18 cellular contexts compared by ENCODE assay signal in genomic region chr1:66493731-66494130, GRCh38. TPM values are rescaled to one million over a fixed set of nuclear protein-coding genes. Genes with fewer than 3 reads are reported as not detected.
A peak's percentile ranks its signal among the peaks of the same experiment; 100 is the strongest.
DNase-seq lines count a peak whose midpoint lies in the region; FAIRE-seq and TF ChIP-seq lines count a peak whose summit lies in the region.
"Had no signal": no experiment of that assay in that cellular context is flagged by ENCODE, and none has a peak within 500 bp of the region (broad histone marks: within the 10 kb centered on the region; RNA-seq: fewer than 3 reads in every experiment).

No MANE protein-coding gene starts in this region.

- H3K27ac Mint-ChIP-seq in astrocyte (ENCODE audit: unreplicated experiment): no peak overlapping the region
- H3K27ac Mint-ChIP-seq: CD4-positive, alpha-beta T cell had no signal

- H3K4me2 ChIP-seq in GM23248 (ENCODE audit: unreplicated experiment) (peak overlapping the region; percentile 40), astrocyte (ENCODE audit: low read length) (no peak overlapping the region), trophoblast cell (ENCODE audit: low read length) (no peak overlapping the region)

- no peak overlapping the region for H2BK12ac ChIP-seq in trophoblast cell (ENCODE audit: low read length)

- no peak overlapping the region for H4K8ac ChIP-seq in trophoblast cell (ENCODE audit: low read depth, low read length)

- H2AK5ac ChIP-seq in trophoblast cell (ENCODE audit: low read length): no peak overlapping the region

- H3K9me3 ChIP-seq in GM23248 (ENCODE audit: low read depth): no peaks in the 10 kb centered on the region
- H3K9me3 ChIP-seq in astrocyte (ENCODE audit: insufficient read depth, low read depth, low read length): no peaks in the 10 kb centered on the region
- H3K9me3 ChIP-seq in trophoblast cell (ENCODE audit: insufficient read depth, low read depth, low read length): no peaks in the 10 kb centered on the region
- H3K9me3 ChIP-seq: BE2C, Caco-2 had no signal

- H3K9ac ChIP-seq in GM23248: no peak overlapping the region
- H3K9ac ChIP-seq in astrocyte (ENCODE audit: low read length): no peak overlapping the region
- H3K9ac ChIP-seq in trophoblast cell (ENCODE audit: low read length): no peak overlapping the region

- peaks cover 23% of the 10 kb centered on the region for H3K4me1 Mint-ChIP-seq in astrocyte (ENCODE audit: low read depth, unreplicated experiment)

- H3K23ac ChIP-seq in trophoblast cell (ENCODE audit: low read length): no peak overlapping the region

- no peak overlapping the region for H3K14ac ChIP-seq in trophoblast cell (ENCODE audit: low read length)

- in situ Hi-C loops in GM23248 (cut with MboI): no loop called here

- no peak overlapping the region for H4K91ac ChIP-seq in trophoblast cell (ENCODE audit: low read depth, low read length)

- no peak overlapping the region for H2BK120ac ChIP-seq in trophoblast cell (ENCODE audit: insufficient read depth, low read length, poor library complexity)

- H3F3A ChIP-seq in GM23248 (ENCODE audit: insufficient read depth): peaks cover 66% of the 10 kb centered on the region

- H3K79me1 ChIP-seq in trophoblast cell (ENCODE audit: low read length): no peaks in the 10 kb centered on the region

- H3K18ac ChIP-seq in trophoblast cell (ENCODE audit: low read length): no peak overlapping the region

- intact Hi-C loops in posterior vena cava (cut with DNase I): no loop called here

- H3K27ac ChIP-seq in GM23248 (peak overlapping the region; percentile 47), astrocyte (ENCODE audit: low read depth, low read length) (no peak overlapping the region), trophoblast cell (ENCODE audit: low read depth, low read length) (no peak overlapping the region)

- H3K36me3 Mint-ChIP-seq in astrocyte (ENCODE audit: low read depth, unreplicated experiment): no peaks in the 10 kb centered on the region

- DNase-seq in AG10803 (ENCODE audit: low read depth) (peak; percentile 93), GM23248 (peak; percentile 52), astrocyte (ENCODE audit: low read depth) (peak; percentile 41), kidney tubule cell (ENCODE audit: low spot score) (peak; percentile 6), posterior vena cava (ENCODE audit: low spot score) (no peak), DMS 273 treated with DMSO at 0.1 percent for 48 hours (lab: John Stamatoyannopoulos, UW) (no peak), trophoblast cell (no peak)
- DNase-seq: Caco-2; CD4-positive, alpha-beta T cell; DMS153; KBM-7; NCI-H1105 treated with DMSO at 0.1 percent for 48 hours; NCI-H1694 treated with DMSO at 0.1 percent for 48 hours; NCI-H510A treated with DMSO at 0.1 percent for 48 hours; NCI-H774; Right ventricle myocardium superior had no signal

- no peak overlapping the region for H2BK5ac ChIP-seq in trophoblast cell (ENCODE audit: low read depth, low read length, poor library complexity)

- H3K9me2 ChIP-seq in GM23248 (ENCODE audit: insufficient read depth): no peaks in the 10 kb centered on the region

- H3K79me2 ChIP-seq in GM23248 (ENCODE audit: insufficient read depth) (no peaks in the 10 kb centered on the region), astrocyte (ENCODE audit: insufficient read depth, low read length) (no peaks in the 10 kb centered on the region), trophoblast cell (ENCODE audit: control insufficient read depth, insufficient read depth, low read length, poor library complexity) (no peaks in the 10 kb centered on the region)

- H3K36me3 ChIP-seq in GM23248 (ENCODE audit: low read depth) (no peaks in the 10 kb centered on the region), astrocyte (ENCODE audit: insufficient read depth, low read length) (no peaks in the 10 kb centered on the region), trophoblast cell (ENCODE audit: control insufficient read depth in 1 of 2, insufficient read depth in 2 of 2, low read length in 2 of 2) (no peaks in the 10 kb centered on the region)
- H3K36me3 ChIP-seq: BE2C had no signal

- H3K4me3 Mint-ChIP-seq in astrocyte (ENCODE audit: unreplicated experiment): no peak overlapping the region
- H3K4me3 Mint-ChIP-seq: CD4-positive, alpha-beta T cell had no signal

- WGBS in GM23248 (ENCODE audit: low coverage in 1 of 2, low lambda C conversion rate in 2 of 2, missing lambda C conversion rate in 2 of 2), 2 experiments: 44 to 59% methylated on average over 2 of the region's 2 CpGs
- no CpG with 5 or more reads among the region's 2 CpGs for whole genome bisulfite sequencing in trophoblast cell (ENCODE audit: extremely low coverage, insufficient coverage, insufficient read length)

- H4K20me1 ChIP-seq in GM23248 (ENCODE audit: insufficient read depth) (no peaks in the 10 kb centered on the region), astrocyte (ENCODE audit: insufficient read depth, low read length) (no peaks in the 10 kb centered on the region)

- TF ChIP-seq CTCF in AG10803 (conservative IDR thresholded peaks at IDR 0.05; ENCODE audit: low read length) (no peak), astrocyte (IDR thresholded peaks at IDR 0.05; ENCODE audit: insufficient read depth, low read depth, low read length) (no peak)

- H3K27me3 ChIP-seq in GM23248 (replicated peaks; ENCODE audit: insufficient read depth) (no peaks in the 10 kb centered on the region), astrocyte (ENCODE audit: insufficient read depth, low read length) (no peaks in the 10 kb centered on the region), trophoblast cell (ENCODE audit: insufficient read depth, low read length) (no peaks in the 10 kb centered on the region)
- H3K27me3 ChIP-seq: BE2C had no signal

- peak; percentile 73 for FAIRE-seq in astrocyte (lab: Jason Lieb, UNC)

- H3K9me3 Mint-ChIP-seq in astrocyte (ENCODE audit: unreplicated experiment): no peaks in the 10 kb centered on the region
- H3K9me3 Mint-ChIP-seq: CD4-positive, alpha-beta T cell had no signal

- H4K12ac ChIP-seq in trophoblast cell (ENCODE audit: low read depth, low read length): no peak overlapping the region

- no peaks in the 10 kb centered on the region for H3K27me3 Mint-ChIP-seq in astrocyte (ENCODE audit: low read depth, unreplicated experiment)

- H3K4me3 ChIP-seq in AG10803 (ENCODE audit: low read length) (no peak overlapping the region), GM23248 (no peak overlapping the region), astrocyte (ENCODE audit: insufficient read depth, low read depth, low read length) (no peak overlapping the region), trophoblast cell (ENCODE audit: low read depth, low read length) (no peak overlapping the region)

- no peak overlapping the region for H3K4ac ChIP-seq in trophoblast cell (ENCODE audit: low read depth, low read length)

- H3K4me1 ChIP-seq in GM23248 (ENCODE audit: insufficient read depth) (peaks cover 79% of the 10 kb centered on the region), astrocyte (ENCODE audit: insufficient read depth, low read length) (peaks cover 8% of the 10 kb centered on the region), trophoblast cell (ENCODE audit: control insufficient read depth in 1 of 2, insufficient read depth in 2 of 2, low read length in 2 of 2) (no peaks in the 10 kb centered on the region)
- H3K4me1 ChIP-seq: Caco-2 had no signal

- no peak overlapping the region for H2AFZ ChIP-seq in GM23248
- H2AFZ ChIP-seq in astrocyte (ENCODE audit: low read depth, low read length): no peak overlapping the region
- H2AFZ ChIP-seq in trophoblast cell (ENCODE audit: insufficient read depth, low read length, poor library complexity): no peak overlapping the region

RNA-seq across cellular contexts. Expression of gene SGIP1, which starts 40.2 kb away (rescaled TPM):
- total RNA-seq in GM23248 (2014; rRNA removed; shearing (Covaris generic)): 2.1 and 4.0 TPM in 2 replicates
- polyA plus RNA-seq in GM23248 (2016; fragmentation: Nextera tagmentation; extraction: Ambion mirVana): 7.3 and 7.7 TPM in 2 replicates
- total RNA-seq in astrocyte (4.4 and 8.8 TPM in 2 replicates), posterior vena cava (10 to 100 TPM; 25.6 to 40.2 TPM)
- 0.62 and 0.65 TPM in 2 replicates for polyA plus RNA-seq in trophoblast cell (2013)
- total RNA-seq: Caco-2, OCI-LY7 had no signal

Comparison
In these comparisons a context has a peak if more than half of its experiments do, and no peak if none do; other contexts are left out.
1. DNase-seq: peak in AG10803 (single experiment), GM23248 (single experiment), astrocyte (single experiment) and kidney tubule cell (single experiment); none in posterior vena cava (single experiment), DMS 273 treated with DMSO at 0.1 percent for 48 hours (single experiment) and trophoblast cell (0 of 2).